8 cellular contexts compared by ENCODE assay signal in the genomic region with DNA sequence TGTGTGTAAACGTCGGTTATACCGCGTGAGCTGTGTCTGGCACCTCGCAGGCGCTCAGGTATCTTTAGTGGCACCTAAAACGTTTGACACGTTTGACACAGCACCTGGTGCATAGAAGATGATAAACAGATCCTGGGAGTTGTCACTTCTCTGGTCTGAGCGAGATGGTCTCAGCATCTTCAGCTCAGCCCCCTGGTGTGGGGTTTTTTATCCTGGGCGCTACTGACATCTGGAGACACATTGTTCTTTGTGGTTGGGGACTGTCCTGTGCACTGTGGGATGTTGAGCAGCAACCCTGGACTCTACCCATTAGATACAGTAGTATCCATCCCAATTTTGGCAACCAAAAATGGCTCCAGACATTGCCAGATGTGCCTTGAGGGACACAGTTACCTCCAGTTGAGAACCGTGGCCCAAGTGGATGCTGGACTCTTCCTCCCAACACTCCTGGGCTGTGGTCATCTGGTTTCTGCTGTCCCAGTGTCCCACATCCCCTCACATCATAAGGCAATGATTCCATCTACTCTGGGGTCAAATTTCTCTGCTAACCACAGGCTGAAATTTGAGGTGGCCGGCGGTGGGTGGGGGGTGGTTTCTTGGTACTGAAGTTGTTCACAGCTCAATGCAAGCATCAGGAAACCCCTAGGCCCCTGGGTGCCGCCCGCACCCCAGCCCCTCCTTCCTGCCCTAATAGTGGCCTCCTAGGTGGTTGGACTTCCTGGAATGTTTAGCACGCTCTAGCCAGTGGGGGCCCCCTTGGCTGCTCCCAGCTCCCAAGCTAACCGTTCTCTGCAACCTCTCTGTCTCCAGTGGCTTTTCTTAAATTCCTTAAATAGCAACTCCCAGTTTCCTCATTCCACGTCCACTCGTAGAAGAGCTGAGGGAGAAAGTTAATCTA.
DNase-seq lines count a peak whose midpoint lies in the region; ATAC-seq, FAIRE-seq and TF ChIP-seq lines count a peak whose summit lies in the region.

No MANE protein-coding gene starts in this region.

- H3K27ac ChIP-seq in kidney (ENCODE audit: low read depth in 2 of 2, low read length in 2 of 2) (peak overlapping the region; percentile 26 to 43), tibial artery (peak overlapping the region; percentile 37 to 46), suprapubic skin (no peak overlapping the region)

- peak overlapping the region in 1 of 2 donors; percentile 26 for H3K9ac ChIP-seq in kidney (ENCODE audit: low read length in 2 of 2)

- H3K27ac Mint-ChIP-seq in activated naive CD4-positive, alpha-beta T cell treated with anti-CD3 and anti-CD28 coated beads, Interleukin-2, amount 50 U/mL, for 72 hours = peak overlapping the region; percentile 44 to 90
- H3K27ac Mint-ChIP-seq in WTC11 = peak overlapping the region; percentile 97

- H3K4me1 ChIP-seq in kidney (ENCODE audit: control insufficient read depth in 1 of 2, insufficient read depth in 1 of 2, low read depth in 1 of 2, low read length in 2 of 2) (peaks cover 7 to 16% of the 10 kb centered on the region in 2 donors), tibial artery (peaks cover 0 to 51% (median 27%) of the 10 kb centered on the region in 4 donors), suprapubic skin (no peaks in the 10 kb centered on the region)

- DNase-seq in activated naive CD4-positive, alpha-beta T cell treated with anti-CD3 and anti-CD28 coated beads, Interleukin-2, amount 50 U/mL, for 72 hours (ENCODE audit: low spot score in 2 of 2) = no peak
- no peak for DNase-seq in activated naive CD4-positive, alpha-beta T cell treated with anti-CD3 and anti-CD28 coated beads, Interleukin-2, amount 50 U/mL, for 16 hours
- peak; percentile 47 for DNase-seq in WTC11 (ENCODE audit: low spot score)
- peak; percentile 81 for DNase-seq in kidney
- no peak for DNase-seq in tibial artery
- no peak for DNase-seq in stimulated activated CD4-positive, alpha-beta T cell treated with anti-CD3 and anti-CD28 coated beads, Interleukin-15, amount 100 ng/mL, for 24 hours
- DNase-seq in suprapubic skin (ENCODE audit: low spot score in 2 of 2) = no peak

- no peak for TF ChIP-seq EP300 in suprapubic skin (IDR thresholded peaks at IDR 0.05)

- CTCF ChIA-PET in WTC11 (lab: Charles Lee) = interaction anchor here (0.9 to 2.2 kb wide), 3 partner anchors 22 to 296 kb away, joined by 3 to 7 read pairs (median 6); no protein-coding TSS in a partner anchor

- H3K27me3 ChIP-seq in tibial artery = no peaks in the 10 kb centered on the region
- H3K27me3 ChIP-seq in suprapubic skin = no peaks in the 10 kb centered on the region

- H3K27me3 Mint-ChIP-seq in WTC11 (ENCODE audit: low read depth) = no peaks in the 10 kb centered on the region

- 76% methylated on average over 17 of the region's 19 CpGs for WGBS in suprapubic skin

- TF ChIP-seq CTCF in WTC11 (IDR thresholded peaks at IDR 0.05) = no peak
- TF ChIP-seq CTCF in kidney (IDR thresholded peaks at IDR 0.05; ENCODE audit: borderline replicate concordance, extremely low read depth, insufficient read depth) = no peak
- no peak for TF ChIP-seq CTCF in tibial artery (IDR thresholded peaks at IDR 0.05)
- TF ChIP-seq CTCF in suprapubic skin (IDR thresholded peaks at IDR 0.05) = no peak

- no peak for TF ChIP-seq POLR2A in suprapubic skin (IDR thresholded peaks at IDR 0.05)

- FAIRE-seq in kidney (lab: Jason Lieb, UNC) = no peak

- intact Hi-C loops in kidney (cut with DNase I) = no loop called here
- intact Hi-C loops in tibial artery (cut with DNase I; ENCODE audit: low total_unique reads) = no loop called here

- ATAC-seq in activated naive CD4-positive, alpha-beta T cell treated with anti-CD3 and anti-CD28 coated beads, Interleukin-2, amount 50 U/mL, for 72 hours = no peak
- ATAC-seq in WTC11 (peak; percentile 86), GM21825 (IDR thresholded peaks at IDR 0.05; ENCODE audit: unreplicated experiment) (no peak)

- H3K9me3 ChIP-seq in kidney (ENCODE audit: control insufficient read depth in 1 of 2, low read length in 2 of 2) = no peaks in the 10 kb centered on the region
- no peaks in the 10 kb centered on the region for H3K9me3 ChIP-seq in tibial artery
- no peaks in the 10 kb centered on the region for H3K9me3 ChIP-seq in suprapubic skin

- no peak overlapping the region for H3K4me3 ChIP-seq in kidney (ENCODE audit: low read length in 2 of 2)
- H3K4me3 ChIP-seq in tibial artery = no peak overlapping the region
- no peak overlapping the region for H3K4me3 ChIP-seq in suprapubic skin

- no peaks in the 10 kb centered on the region for H3K9me3 Mint-ChIP-seq in activated naive CD4-positive, alpha-beta T cell treated with anti-CD3 and anti-CD28 coated beads, Interleukin-2, amount 50 U/mL, for 72 hours
- H3K9me3 Mint-ChIP-seq in WTC11 = no peaks in the 10 kb centered on the region

- H3K36me3 ChIP-seq in kidney (ENCODE audit: control insufficient read depth in 1 of 2, insufficient read depth in 2 of 2, low read length in 2 of 2) (peaks cover 2 to 7% of the 10 kb centered on the region in 2 donors), tibial artery (peaks cover 15 to 46% (median 36%) of the 10 kb centered on the region in 3 donors), suprapubic skin (peaks cover 70% of the 10 kb centered on the region)

- POLR2A ChIA-PET in WTC11 (lab: Charles Lee) = interaction anchor here (0.5 kb wide), 1 partner anchor 298 kb away, joined by 3 read pairs; no protein-coding TSS in a partner anchor

- no peak overlapping the region for H3K4me3 Mint-ChIP-seq in WTC11

- H3K36me3 Mint-ChIP-seq in activated naive CD4-positive, alpha-beta T cell treated with anti-CD3 and anti-CD28 coated beads, Interleukin-2, amount 50 U/mL, for 72 hours = peaks cover 0 to 6% of the 10 kb centered on the region in 2 donors
- peaks cover 58% of the 10 kb centered on the region for H3K36me3 Mint-ChIP-seq in WTC11

- peaks cover 18% of the 10 kb centered on the region for H3K4me1 Mint-ChIP-seq in WTC11

TF ChIP-seq in WTC11, 78 proteins besides CTCF, POLR2A, EP300 and RAD21:
- peak; percentile 91 for TF ChIP-seq ZNF423 (CRISPR knock-in tag; IDR thresholded peaks at IDR 0.05)
- TF ChIP-seq NFATC4 (CRISPR knock-in tag; IDR thresholded peaks at IDR 0.05) = no peak

Comparison
In these comparisons a context has a peak if more than half of its experiments do, and no peak if none do; other contexts are left out.
1. DNase-seq: peak in WTC11 (single experiment) and kidney (single experiment); none in activated naive CD4-positive, alpha-beta T cell treated with anti-CD3 and anti-CD28 coated beads, Interleukin-2, amount 50 U/mL, for 72 hours (0 of 2), activated naive CD4-positive, alpha-beta T cell treated with anti-CD3 and anti-CD28 coated beads, Interleukin-2, amount 50 U/mL, for 16 hours (single experiment), tibial artery (0 of 2), stimulated activated CD4-positive, alpha-beta T cell treated with anti-CD3 and anti-CD28 coated beads, Interleukin-15, amount 100 ng/mL, for 24 hours (single experiment) and suprapubic skin (0 of 2).